ENCODE assay signal across 11 cellular contexts in the genomic region with DNA sequence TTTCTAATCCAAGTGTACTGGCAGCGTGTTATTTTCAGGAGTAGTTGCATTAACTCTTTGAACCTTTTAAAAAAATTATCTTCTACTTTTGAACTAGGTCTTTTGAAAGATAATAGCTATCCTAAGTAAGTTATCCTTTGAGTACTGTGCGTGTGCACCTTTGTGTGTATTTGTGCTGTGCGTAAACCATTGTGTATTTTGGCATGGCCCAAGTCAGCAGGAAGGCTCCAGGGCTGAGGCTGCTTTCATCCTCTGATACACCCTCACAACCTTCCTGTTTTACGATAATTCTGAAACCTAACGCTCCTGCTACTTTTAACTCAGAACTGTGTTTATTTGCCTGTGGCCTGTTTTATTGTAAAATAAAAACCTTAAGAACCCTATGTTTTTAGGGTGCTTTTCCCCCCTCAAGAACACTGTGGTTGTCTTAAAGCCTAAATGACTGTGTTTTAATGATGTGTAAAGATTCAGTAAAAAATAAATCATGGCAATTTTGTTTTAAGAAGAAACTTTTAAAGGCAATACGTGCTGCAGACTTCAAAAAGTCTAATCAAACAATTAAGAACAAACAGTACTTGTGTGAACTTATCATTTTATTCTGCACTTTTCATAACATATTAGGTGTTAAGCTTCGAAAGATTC. TPM values are rescaled to one million over a fixed set of nuclear protein-coding genes. Genes with fewer than 3 reads are reported as not detected.
DNase-seq lines count a peak whose midpoint lies in the region; ATAC-seq, FAIRE-seq and TF ChIP-seq lines count a peak whose summit lies in the region.
"Had no signal": no experiment of that assay in that cellular context is flagged by ENCODE, and none has a peak within 500 bp of the region (broad histone marks: within the 10 kb centered on the region; RNA-seq: fewer than 3 reads in every experiment).

No MANE protein-coding gene starts in this region.

- H3K79me2 ChIP-seq in OCI-LY1 (ENCODE audit: insufficient read depth, low read length) (peaks cover 12% of the 10 kb centered on the region), keratinocyte (ENCODE audit: control insufficient read depth, insufficient read depth, low read length) (no peaks in the 10 kb centered on the region)

- H2AFZ ChIP-seq in OCI-LY1 (ENCODE audit: low read length) (peak overlapping the region; percentile 19; the same call in 1 of the 2 replicates), keratinocyte (ENCODE audit: control insufficient read depth, low read length) (no peak overlapping the region)

- ATAC-seq in HG02571 (IDR thresholded peaks at IDR 0.05; ENCODE audit: unreplicated experiment) = no peak
- ATAC-seq in HG03469 (IDR thresholded peaks at IDR 0.05; ENCODE audit: unreplicated experiment) = no peak

- no peaks in the 10 kb centered on the region; the same call in 1 of the 2 replicates for H4K20me1 ChIP-seq in BLaER1
- H4K20me1 ChIP-seq in OCI-LY1 (ENCODE audit: insufficient read depth, low read length) = no peaks in the 10 kb centered on the region
- no peaks in the 10 kb centered on the region for H4K20me1 ChIP-seq in keratinocyte (ENCODE audit: control insufficient read depth, extremely low read depth, insufficient read depth, low read length)

- H3K9me2 ChIP-seq in OCI-LY1 (ENCODE audit: low read depth, low read length) = no peaks in the 10 kb centered on the region

- H3K27me3 ChIP-seq in BLaER1 (no peaks in the 10 kb centered on the region), OCI-LY1 (ENCODE audit: insufficient read depth, low read length) (no peaks in the 10 kb centered on the region), keratinocyte (ENCODE audit: control insufficient read depth, extremely low read depth, insufficient read depth, low read length) (no peaks in the 10 kb centered on the region)

- no peaks in the 10 kb centered on the region for H3K9me3 ChIP-seq in BLaER1
- no peaks in the 10 kb centered on the region for H3K9me3 ChIP-seq in OCI-LY1 (ENCODE audit: low read length)
- no peaks in the 10 kb centered on the region for H3K9me3 ChIP-seq in keratinocyte (ENCODE audit: control insufficient read depth, low read depth, low read length)

- H3F3A ChIP-seq in OCI-LY1 (ENCODE audit: insufficient read depth, low read length) = no peaks in the 10 kb centered on the region

- DNase-seq in HEK293T (ENCODE audit: extremely low spot score) = peak; percentile 16
- no peak for DNase-seq in keratinocyte (ENCODE audit: low read depth, low spot score)
- no peak for DNase-seq in hepatic stellate cell (ENCODE audit: low spot score)
- no peak for DNase-seq in iPS-NIHi11 (ENCODE audit: low spot score)
- DNase-seq: activated CD4-positive, alpha-beta T cell treated with anti-CD3 and anti-CD28 coated beads for 48 hours; HCEC 1CT had no signal

- H3K27ac ChIP-seq in BLaER1 (peak overlapping the region; percentile 49; the same call in 1 of the 2 replicates), OCI-LY1 (ENCODE audit: low read depth, low read length, poor library complexity, severe bottlenecking) (peak overlapping the region; percentile 52), keratinocyte (ENCODE audit: control insufficient read depth, insufficient read depth, low read length) (no peak overlapping the region)

- POLR2A ChIA-PET in HEK293T (lab: Yijun Ruan, JAX) = no interaction called here

- FAIRE-seq in keratinocyte (lab: Jason Lieb, UNC) = no peak
- FAIRE-seq: HTR-8/SVneo had no signal

- no peaks in the 10 kb centered on the region for H3K9me1 ChIP-seq in keratinocyte (ENCODE audit: control insufficient read depth, extremely low read depth, insufficient read depth, low read length)

- TF ChIP-seq CTCF in OCI-LY1 (IDR thresholded peaks at IDR 0.05; ENCODE audit: low read length) (no peak), keratinocyte (optimal IDR thresholded peaks at IDR 0.05 in 1 of 3, IDR thresholded peaks at IDR 0.05 in 1 of 3, conservative IDR thresholded peaks at IDR 0.05 in 1 of 3; ENCODE audit: extremely low read depth in 1 of 3, insufficient read depth in 2 of 3, low read length in 3 of 3) (no peak)

- H3K9ac ChIP-seq in BLaER1 (peak overlapping the region; percentile 35), OCI-LY1 (ENCODE audit: low read length) (peak overlapping the region; percentile 40), keratinocyte (ENCODE audit: control insufficient read depth, extremely low read depth, insufficient read depth, low read length) (no peak overlapping the region)

- peak overlapping the region; percentile 69 for H3K4me2 ChIP-seq in BLaER1
- peak overlapping the region; percentile 56 for H3K4me2 ChIP-seq in OCI-LY1 (ENCODE audit: low read length)
- peak overlapping the region; percentile 13 for H3K4me2 ChIP-seq in keratinocyte (ENCODE audit: control insufficient read depth, extremely low read depth, insufficient read depth, low read depth, low read length)

- peaks cover 34% of the 10 kb centered on the region for H3K4me1 ChIP-seq in BLaER1
- peaks cover 47% of the 10 kb centered on the region for H3K4me1 ChIP-seq in OCI-LY1 (ENCODE audit: insufficient read depth, low read length, severe bottlenecking)
- H3K4me1 ChIP-seq in keratinocyte (ENCODE audit: control insufficient read depth, extremely low read depth, insufficient read depth, low read length) = peaks cover 4% of the 10 kb centered on the region

- CTCF ChIA-PET in HEK293T (lab: Yijun Ruan, JAX) = no interaction called here

- dilution Hi-C loops in keratinocyte (cut with MboI; ENCODE audit: extremely low pct_ligation_motif_present, low sequenced_read_pairs) = no loop called here

- 0 out of 2 replicates have a peak overlapping the region, but pooled peaks have one; percentile 28 for H3K4me3 ChIP-seq in BLaER1
- peak overlapping the region; percentile 23 for H3K4me3 ChIP-seq in OCI-LY1 (ENCODE audit: low read depth, low read length, poor library complexity, severe bottlenecking)
- no peak overlapping the region for H3K4me3 ChIP-seq in keratinocyte (ENCODE audit: control insufficient read depth in 2 of 3, extremely low read depth in 1 of 3, insufficient read depth in 2 of 3, low read depth in 1 of 3, low read length in 3 of 3)

- H3K36me3 ChIP-seq in BLaER1 = peaks cover 13% of the 10 kb centered on the region; the same call in 1 of the 2 replicates
- H3K36me3 ChIP-seq in OCI-LY1 (ENCODE audit: insufficient read depth, low read length) = no peaks in the 10 kb centered on the region
- no peaks in the 10 kb centered on the region for H3K36me3 ChIP-seq in keratinocyte (ENCODE audit: control insufficient read depth in 2 of 2, extremely low read depth in 1 of 2, insufficient read depth in 2 of 2, low read length in 2 of 2)

TF ChIP-seq in HEK293T, 16 proteins besides CTCF, POLR2A, EP300 and RAD21:
- no peak for TF ChIP-seq ARNT (IDR thresholded peaks at IDR 0.05)
- no peak for TF ChIP-seq FOXM1 (IDR thresholded peaks at IDR 0.05; ENCODE audit: borderline replicate concordance)
- TF ChIP-seq L3MBTL2 (conservative IDR thresholded peaks at IDR 0.05) = no peak
- TF ChIP-seq NFRKB (IDR thresholded peaks at IDR 0.05) = no peak
- no peak for TF ChIP-seq HDGF (IDR thresholded peaks at IDR 0.05; ENCODE audit: borderline replicate concordance)
- no peak for TF ChIP-seq SP1 (IDR thresholded peaks at IDR 0.05)
- TF ChIP-seq, protein P1, sequence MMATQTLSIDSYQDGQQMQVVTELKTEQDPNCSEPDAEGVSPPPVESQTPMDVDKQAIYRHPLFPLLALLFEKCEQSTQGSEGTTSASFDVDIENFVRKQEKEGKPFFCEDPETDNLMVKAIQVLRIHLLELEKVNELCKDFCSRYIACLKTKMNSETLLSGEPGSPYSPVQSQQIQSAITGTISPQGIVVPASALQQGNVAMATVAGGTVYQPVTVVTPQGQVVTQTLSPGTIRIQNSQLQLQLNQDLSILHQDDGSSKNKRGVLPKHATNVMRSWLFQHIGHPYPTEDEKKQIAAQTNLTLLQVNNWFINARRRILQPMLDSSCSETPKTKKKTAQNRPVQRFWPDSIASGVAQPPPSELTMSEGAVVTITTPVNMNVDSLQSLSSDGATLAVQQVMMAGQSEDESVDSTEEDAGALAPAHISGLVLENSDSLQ (IDR thresholded peaks at IDR 0.05) = no peak
- no peak for TF ChIP-seq LEF1 (IDR thresholded peaks at IDR 0.05; ENCODE audit: borderline replicate concordance)
- TF ChIP-seq ELF4 (IDR thresholded peaks at IDR 0.05) = no peak
- TF ChIP-seq CTBP1 (IDR thresholded peaks at IDR 0.05; ENCODE audit: borderline replicate concordance) = no peak
- TF ChIP-seq FOXA1 (IDR thresholded peaks at IDR 0.05) = no peak
- TF ChIP-seq BHLHE40 (IDR thresholded peaks at IDR 0.05; ENCODE audit: borderline replicate concordance) = no peak
- no peak for TF ChIP-seq SUZ12 (IDR thresholded peaks at IDR 0.05)
- TF ChIP-seq TARDBP (IDR thresholded peaks at IDR 0.05) = no peak
- no peak for TF ChIP-seq ZNF384 (IDR thresholded peaks at IDR 0.05)
- no peak for TF ChIP-seq FOXK2 (IDR thresholded peaks at IDR 0.05)
TF ChIP-seq in HEK293T: peak in this region for 0.

RNA-seq across cellular contexts. Expression of a gene that starts 57.5 kb away (rescaled TPM):
- polyA plus RNA-seq in keratinocyte = 24.6 to 31.2 TPM (median 28.8 TPM) in 3 replicates
- polyA plus RNA-seq in keratinocyte (2011; ENCODE audit: low read depth) = 64.0 TPM
- polyA plus RNA-seq in keratinocyte (2011; cell fraction: cytosol; rRNA removed) = 20.4 and 33.1 TPM in 2 replicates
- 34.0 and 40.7 TPM in 2 replicates for polyA plus RNA-seq in keratinocyte (2011; cell fraction: nucleus; rRNA removed)
- 21.0 and 26.7 TPM in 2 replicates for polyA plus RNA-seq in keratinocyte (2012; ENCODE audit: low replicate concordance)
- polyA minus RNA-seq in keratinocyte = 41.8 to 115 TPM (median 100 TPM) in 3 replicates
- 37.8 TPM for polyA minus RNA-seq in keratinocyte (2011; cell fraction: cytosol; rRNA and poly(A)+ RNA removed)
- 111 and 204 TPM in 2 replicates for polyA minus RNA-seq in keratinocyte (2011; cell fraction: nucleus; rRNA and poly(A)+ RNA removed)

Comparison
In these comparisons a context has a peak if more than half of its experiments do, and no peak if none do; other contexts are left out.
1. H3K4me2 ChIP-seq: peak in every context shown above with its lines; median percentile 69 in BLaER1; 56 in OCI-LY1; 13 in keratinocyte.
2. H3K4me3 ChIP-seq: peak in BLaER1 (single experiment) and OCI-LY1 (single experiment); none in keratinocyte (0 of 3).